1 cellular context compared by ENCODE assay signal in the genomic region with DNA sequence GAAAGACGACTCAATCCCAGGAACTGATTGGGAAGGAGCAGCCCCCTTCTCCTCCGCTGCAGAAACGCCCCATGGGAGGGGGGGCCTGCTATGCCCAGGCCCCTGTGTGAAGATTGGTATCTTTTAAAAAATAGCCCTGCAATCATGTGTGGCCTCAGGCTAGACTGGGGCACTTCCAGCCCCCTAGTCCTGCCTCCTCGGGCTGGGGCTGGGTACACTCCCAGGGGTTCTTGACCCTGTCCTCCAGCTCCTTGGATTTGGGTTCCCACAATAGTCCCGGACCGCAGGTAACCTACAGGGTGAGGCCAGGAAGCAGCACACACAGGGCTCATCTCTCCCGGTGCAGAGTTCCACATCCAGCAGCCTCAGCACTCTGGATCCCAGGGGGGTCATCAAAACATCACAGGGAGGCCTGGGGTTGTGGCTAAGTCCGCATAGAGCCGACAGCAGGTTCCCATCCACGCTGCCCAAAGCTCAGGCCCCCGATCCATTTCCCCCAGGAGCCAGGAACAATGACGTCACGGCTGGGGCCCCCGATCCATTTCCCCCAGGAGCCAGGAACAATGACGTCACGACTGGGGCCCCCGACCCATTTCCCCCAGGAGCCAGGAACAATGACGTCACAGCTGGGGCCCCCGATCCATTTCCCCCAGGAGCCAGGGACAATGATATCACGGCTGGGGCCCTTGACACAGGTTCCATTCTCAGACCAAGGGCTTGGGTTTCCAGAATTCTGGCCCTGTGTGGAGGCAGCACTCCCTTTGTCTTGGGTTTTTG.
TF ChIP-seq lines count a peak whose summit lies in the region.

No MANE protein-coding gene starts in this region.

TF ChIP-seq in K562, 482 proteins besides CTCF, POLR2A, EP300 and RAD21 (continued from another document):
- TF ChIP-seq CREM (IDR thresholded peaks at IDR 0.05; ENCODE audit: low read depth) (0 out of 2 replicates have a peak, but pooled peaks have one; percentile 4), CSDE1 (IDR thresholded peaks at IDR 0.05) (no peak), XRCC5 (IDR thresholded peaks at IDR 0.05; ENCODE audit: low read depth, low read length) (no peak), NR3C1 (CRISPR knock-in tag; IDR thresholded peaks at IDR 0.05) (no peak), TFE3 (CRISPR knock-in tag; IDR thresholded peaks at IDR 0.05) (no peak), NFATC3 (IDR thresholded peaks at IDR 0.05) (no peak), GABPB1 (CRISPR knock-in tag; IDR thresholded peaks at IDR 0.05) (no peak), HNRNPL (IDR thresholded peaks at IDR 0.05; ENCODE audit: low read depth, low read length) (no peak), ATF1 (CRISPR knock-in tag; IDR thresholded peaks at IDR 0.05) (no peak), ATF1 (tag; IDR thresholded peaks at IDR 0.05) (peak; percentile 55), RNF2 (IDR thresholded peaks at IDR 0.05) (no peak)
- TF ChIP-seq, protein P1, sequence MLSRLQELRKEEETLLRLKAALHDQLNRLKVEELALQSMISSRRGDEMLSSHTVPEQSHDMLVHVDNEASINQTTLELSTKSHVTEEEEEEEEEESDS (CRISPR knock-in tag; IDR thresholded peaks at IDR 0.05) = no peak
